24 cellular contexts compared by ENCODE assay signal in the genomic region with DNA sequence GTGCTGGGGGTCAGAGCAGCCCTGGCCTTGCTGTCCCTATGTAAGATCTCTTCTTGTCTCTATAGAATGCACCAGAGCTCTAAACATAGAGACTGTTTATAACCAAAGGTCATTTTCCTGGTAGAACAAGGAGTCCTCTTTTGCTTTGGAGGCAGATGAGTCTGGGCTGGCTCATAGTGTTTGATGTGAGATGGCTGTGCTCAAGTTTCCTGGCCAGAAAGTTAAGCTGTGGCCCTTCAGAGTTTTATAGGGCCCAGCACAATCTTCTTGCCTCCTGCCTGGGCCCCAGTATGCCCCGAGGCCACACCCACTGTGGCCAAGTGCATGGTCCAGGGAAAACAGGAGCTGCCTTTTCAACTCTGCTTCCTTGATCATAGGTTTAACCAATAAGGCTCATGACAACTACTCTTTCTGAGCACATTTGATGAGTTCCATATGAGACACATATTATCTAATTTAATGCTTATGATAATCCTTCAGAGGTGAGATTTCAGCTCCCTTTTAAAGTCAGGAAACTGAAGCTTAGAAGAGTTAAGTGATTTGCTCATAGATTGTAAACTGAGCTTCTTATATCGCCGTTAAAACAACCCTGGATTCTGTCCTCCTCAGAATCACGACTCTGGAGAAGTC.
A peak's percentile ranks its signal among the peaks of the same experiment; 100 is the strongest.
DNase-seq lines count a peak whose midpoint lies in the region; ATAC-seq and TF ChIP-seq lines count a peak whose summit lies in the region.
"Had no signal": no experiment of that assay in that cellular context is flagged by ENCODE, and none has a peak within 500 bp of the region (broad histone marks: within the 10 kb centered on the region; RNA-seq: fewer than 3 reads in every experiment).

No MANE protein-coding gene starts in this region.

- TF ChIP-seq CTCF in Loucy (conservative IDR thresholded peaks at IDR 0.05; ENCODE audit: low read length) (no peak), right atrium auricular region (IDR thresholded peaks at IDR 0.05) (no peak)

- H3K9me3 ChIP-seq in Loucy (ENCODE audit: insufficient read depth, low read depth, low read length) (no peaks in the 10 kb centered on the region), mucosa of rectum (ENCODE audit: control insufficient read depth in 2 of 2, low read length in 2 of 2) (no peaks in the 10 kb centered on the region), aorta (ENCODE audit: control insufficient read depth, low read length) (peaks cover 2% of the 10 kb centered on the region), right atrium auricular region (no peaks in the 10 kb centered on the region), MG63 (no peaks in the 10 kb centered on the region)
- H3K9me3 ChIP-seq: lower lobe of right lung, psoas muscle, suprapubic skin had no signal

- no peaks in the 10 kb centered on the region for H3K79me2 ChIP-seq in Loucy (ENCODE audit: insufficient read depth, low read length)

- H2AFZ ChIP-seq in Loucy (ENCODE audit: low read length), result peak overlapping the region; percentile 83
- H2AFZ ChIP-seq: GM23338 had no signal

- no peak overlapping the region for H3K4me2 ChIP-seq in Loucy (ENCODE audit: low read depth, low read length, poor library complexity, severe bottlenecking)
- H3K4me2 ChIP-seq: GM23338 had no signal

- H3K9me2 ChIP-seq in Loucy (replicated peaks; ENCODE audit: low read depth, low read length), result no peaks in the 10 kb centered on the region

- ATAC-seq in aorta (ENCODE audit: low FRiP score) (peak; percentile 29), GM19463 (IDR thresholded peaks at IDR 0.05; ENCODE audit: unreplicated experiment) (no peak)
- ATAC-seq: activated CD4-positive, CD25-positive, alpha-beta regulatory T cell treated with anti-CD3 and anti-CD28 coated beads, Interleukin-2, amount 50 U/mL, for 24 hours; activated T-helper 17 cell treated with anti-CD3 and anti-CD28 coated beads, Interleukin-2, amount 50 U/mL, for 72 hours; CD8-positive, alpha-beta T cell; GM23338; K562; T-cell had no signal

- H3K4me3 ChIP-seq in Loucy (ENCODE audit: low read length, poor library complexity, severe bottlenecking) (no peak overlapping the region), mucosa of rectum (ENCODE audit: low read length in 2 of 2) (no peak overlapping the region), aorta (ENCODE audit: low read length in 2 of 2) (no peak overlapping the region), right atrium auricular region (no peak overlapping the region), MG63 (no peak overlapping the region)
- H3K4me3 ChIP-seq: GM23338, K562, lower lobe of right lung, psoas muscle, suprapubic skin had no signal

- H3F3A ChIP-seq in Loucy (ENCODE audit: low read depth), result no peaks in the 10 kb centered on the region

- intact Hi-C loops in aorta (cut with DNase I), result no loop called here

- 80 to 81% methylated on average over 4 of the region's 4 CpGs for WGBS in aorta, 2 donors

- H3K36me3 ChIP-seq in Loucy (ENCODE audit: insufficient read depth, low read length), result no peaks in the 10 kb centered on the region
- no peaks in the 10 kb centered on the region for H3K36me3 ChIP-seq in mucosa of rectum (ENCODE audit: control insufficient read depth in 2 of 2, insufficient read depth in 2 of 2, low read length in 2 of 2)
- no peaks in the 10 kb centered on the region for H3K36me3 ChIP-seq in aorta (ENCODE audit: control insufficient read depth in 1 of 2, insufficient read depth in 2 of 2, low read length in 1 of 2)
- no peaks in the 10 kb centered on the region for H3K36me3 ChIP-seq in right atrium auricular region
- H3K36me3 ChIP-seq in MG63, result no peaks in the 10 kb centered on the region
- H3K36me3 ChIP-seq: lower lobe of right lung, suprapubic skin had no signal

- DNase-seq in epithelial cell of prostate (ENCODE audit: low read depth, low spot score), result no peak
- no peak for DNase-seq in aorta
- no peak for DNase-seq in right atrium auricular region (ENCODE audit: low spot score)
- no peak for DNase-seq in MG63
- DNase-seq: activated CD4-positive, alpha-beta memory T cell treated with anti-CD3 and anti-CD28 coated beads for 36 hours; activated CD8-positive, alpha-beta memory T cell treated with anti-CD3 and anti-CD28 coated beads, Interleukin-2, amount 50 U/mL, for 48 hours; CD8-positive, alpha-beta T cell; DMS79; effector CD4-positive, alpha-beta T cell; MM.1S; NCI-H1417 treated with DMSO at 0.1 percent for 48 hours; NCI-H446 treated with DMSO at 0.1 percent for 48 hours; psoas muscle; Right ventricle myocardium superior; T-cell had no signal

- peak overlapping the region; percentile 56 for H3K27ac ChIP-seq in epithelial cell of prostate
- H3K27ac ChIP-seq in mucosa of rectum (ENCODE audit: low read depth in 2 of 2, low read length in 2 of 2), result peak overlapping the region; percentile 28 to 54
- no peak overlapping the region for H3K27ac ChIP-seq in aorta (ENCODE audit: low read depth in 1 of 2, low read length in 2 of 2)
- no peak overlapping the region for H3K27ac ChIP-seq in right atrium auricular region
- H3K27ac ChIP-seq: lower lobe of right lung, psoas muscle, suprapubic skin had no signal

- no peaks in the 10 kb centered on the region for H4K20me1 ChIP-seq in Loucy (ENCODE audit: insufficient read depth, low read length, poor library complexity, severe bottlenecking)

- H3K9ac ChIP-seq in Loucy (ENCODE audit: low read depth, low read length, poor library complexity, severe bottlenecking), result no peak overlapping the region
- H3K9ac ChIP-seq in mucosa of rectum (ENCODE audit: low read depth in 1 of 2, low read length in 2 of 2), result no peak overlapping the region

- H3K27me3 ChIP-seq in Loucy (ENCODE audit: insufficient read depth, low read length, poor library complexity, severe bottlenecking) (no peaks in the 10 kb centered on the region), mucosa of rectum (ENCODE audit: control insufficient read depth in 2 of 2, insufficient read depth in 2 of 2, low read length in 2 of 2) (no peaks in the 10 kb centered on the region), aorta (ENCODE audit: control insufficient read depth in 1 of 2, insufficient read depth in 2 of 2, low read length in 1 of 2) (peaks cover 0 to 3% of the 10 kb centered on the region in 2 donors), right atrium auricular region (no peaks in the 10 kb centered on the region), MG63 (no peaks in the 10 kb centered on the region)

- H3K4me1 ChIP-seq in Loucy (ENCODE audit: insufficient read depth, low read length, poor library complexity, severe bottlenecking), result peaks cover 3% of the 10 kb centered on the region
- H3K4me1 ChIP-seq in mucosa of rectum (ENCODE audit: control insufficient read depth in 2 of 2, insufficient read depth in 2 of 2, low read length in 2 of 2), result peaks cover 0 to 12% of the 10 kb centered on the region in 2 donors
- no peaks in the 10 kb centered on the region for H3K4me1 ChIP-seq in aorta (ENCODE audit: control insufficient read depth in 1 of 2, insufficient read depth in 2 of 2, low read length in 2 of 2)
- no peaks in the 10 kb centered on the region for H3K4me1 ChIP-seq in right atrium auricular region
- H3K4me1 ChIP-seq: psoas muscle, suprapubic skin had no signal

Comparison
In these comparisons a context has a peak if more than half of its experiments do, and no peak if none do; other contexts are left out.
1. H3K27ac ChIP-seq: peak in epithelial cell of prostate (single experiment) and mucosa of rectum (2 of 2); none in aorta (0 of 2) and right atrium auricular region (0 of 2).